ENCODE assay signal across 8 cellular contexts in genomic region chr6:73653571-73654424, GRCh38. TPM values are rescaled to one million over a fixed set of nuclear protein-coding genes. Genes with fewer than 3 reads are reported as not detected.
DNase-seq lines count a peak whose midpoint lies in the region; TF ChIP-seq lines count a peak whose summit lies in the region.

Gene SLC17A5 (minus strand): TSS chr6:73653992. CDS start chr6:73653886, 106 bp downstream.

- peak within 1 kb of the TSS; percentile 95 for H3K27ac Mint-ChIP-seq in HFFc6

- TF ChIP-seq CTCF in HFFc6 (IDR thresholded peaks at IDR 0.05), result no peak; the same call in 1 of the 2 replicates

- peak within 1 kb of the TSS; percentile 98 for H3K4me3 Mint-ChIP-seq in HFFc6

- peak; percentile 86 for DNase-seq in GM04504 (ENCODE audit: low read depth)
- peak; percentile 90 for DNase-seq in HFFc6
- peak; percentile 95 for DNase-seq in NAMALWA (ENCODE audit: low spot score)
- peak; percentile 94 for DNase-seq in SK-MEL-5 (ENCODE audit: low read depth, low spot score)
- DNase-seq in activated naive CD4-positive, alpha-beta T cell treated with anti-CD3 and anti-CD28 coated beads, Interleukin-2, amount 50 U/mL, for 16 hours, result peak; percentile 91
- DNase-seq in germinal center (ENCODE audit: low spot score), result peak; percentile 93
- DNase-seq in non-pigmented ciliary epithelial cell (ENCODE audit: low read depth), result peak; percentile 52
- peak; percentile 57 to 96 (median 87) for DNase-seq in substantia nigra (lab: John Stamatoyannopoulos, UW)

- H3K27me3 Mint-ChIP-seq in HFFc6 (ENCODE audit: insufficient read depth), result peaks cover 3% of the 10 kb centered on the region; the same call in 1 of the 2 replicates

- peak within 1 kb of the TSS; percentile 89 for H3K27ac ChIP-seq in substantia nigra (ENCODE audit: low read depth, low read length, poor library complexity, severe bottlenecking)

- peaks cover 4% of the 10 kb centered on the region; the same call in 1 of the 2 replicates for H3K36me3 Mint-ChIP-seq in HFFc6 (ENCODE audit: low read depth)

- in situ Hi-C loops in SK-MEL-5 (cut with HindIII; ENCODE audit: low pct_unique_long_range_greater_than_20kb, low sequenced_read_pairs), result no loop called here

- H3K4me1 Mint-ChIP-seq in HFFc6 (ENCODE audit: low read depth), result peaks cover 50% of the 10 kb centered on the region

- H3K9me3 Mint-ChIP-seq in HFFc6, result no peaks in the 10 kb centered on the region

RNA-seq across cellular contexts. Expression of gene SLC17A5, which starts in this region (rescaled TPM):
- total RNA-seq in HFFc6 (2021; fragmentation: NEBNext Ultra II Directional; extraction: Animal tissue kit (Norgen Biotek cat#: 25700)), result 10 to 100 TPM; 20.4 to 29.9 (median 26.8) TPM
- total RNA-seq in SK-MEL-5 (2014; rRNA removed; shearing (Covaris generic)), result 24.9 and 25.0 TPM in 2 replicates
- polyA plus RNA-seq in SK-MEL-5 (2015; cell fraction: cytosol; rRNA removed), result 15.6 and 20.1 TPM in 2 replicates
- polyA plus RNA-seq in SK-MEL-5 (2015; cell fraction: nucleus; rRNA removed), result 5.3 and 8.4 TPM in 2 replicates

Comparison
In these comparisons a context has a peak if more than half of its experiments do, and no peak if none do; other contexts are left out.
1. Peak in every context shown above with its lines: DNase-seq and H3K27ac ChIP-seq.